Comparison of ENCODE assay signal across 30 cellular contexts in the genomic region with DNA sequence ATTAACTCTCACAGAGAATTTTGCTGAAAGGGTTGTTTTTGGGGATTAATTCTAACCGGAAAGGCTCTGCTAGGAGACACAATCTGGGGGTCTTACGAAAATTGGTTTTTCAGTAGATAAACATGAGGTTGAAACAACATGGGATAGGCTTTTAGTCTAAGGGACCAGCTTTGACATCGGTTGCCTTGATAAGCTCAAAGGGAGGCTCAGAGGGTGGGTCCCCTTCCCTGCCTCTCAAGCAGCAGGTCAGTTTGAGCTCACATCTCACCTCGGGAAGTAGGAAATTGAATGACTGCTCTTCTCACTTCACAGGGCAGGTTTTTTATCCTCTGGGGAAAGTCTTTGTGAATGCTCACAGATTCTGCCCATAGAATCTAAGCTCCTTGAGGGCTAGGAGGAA.
"Had no signal": no experiment of that assay in that cellular context is flagged by ENCODE, and none has a peak within 500 bp of the region (broad histone marks: within the 10 kb centered on the region; RNA-seq: fewer than 3 reads in every experiment).

No MANE protein-coding gene starts in this region.

- H3K4me3 ChIP-seq: ascending aorta, breast epithelium, cardiac muscle cell, esophagus squamous epithelium, gastroesophageal sphincter, heart right ventricle had no signal

- H3K27me3 ChIP-seq: ascending aorta, breast epithelium, cardiac muscle cell, esophagus squamous epithelium, gastroesophageal sphincter had no signal

- H3K4me3 Mint-ChIP-seq: activated CD4-positive, alpha-beta memory T cell treated with anti-CD3 and anti-CD28 coated beads for 36 hours; activated CD4-positive, alpha-beta T cell treated with anti-CD3 and anti-CD28 coated beads for 36 hours; activated CD4-positive, alpha-beta T cell treated with anti-CD3 and anti-CD28 coated beads, Interleukin-2, amount 10 ng/mL, durations not matched to agents 24 days and 14 days; activated naive CD4-positive, alpha-beta T cell treated with anti-CD3 and anti-CD28 coated beads, Interleukin-2, amount 10 ng/mL, durations not matched to agents 7 days and 5 days; activated naive CD8-positive, alpha-beta T cell treated with anti-CD3 and anti-CD28 coated beads, Interleukin-2, amount 10 ng/mL, durations not matched to agents 7 days and 5 days; activated T-cell treated with anti-CD3 and anti-CD28 coated beads, Interleukin-2, amount 50 U/mL, for 24 hours; activated T-cell treated with anti-CD3 and anti-CD28 coated beads, Interleukin-2, amount 50 U/mL, for 72 hours; brain; effector memory CD8-positive, alpha-beta T cell had no signal

- H3K27ac Mint-ChIP-seq: activated CD4-positive, alpha-beta memory T cell treated with anti-CD3 and anti-CD28 coated beads for 36 hours; activated CD4-positive, alpha-beta T cell treated with anti-CD3 and anti-CD28 coated beads for 36 hours; activated CD4-positive, alpha-beta T cell treated with anti-CD3 and anti-CD28 coated beads, Interleukin-2, amount 10 ng/mL, durations not matched to agents 24 days and 14 days; activated naive CD4-positive, alpha-beta T cell treated with anti-CD3 and anti-CD28 coated beads, Interleukin-2, amount 10 ng/mL, durations not matched to agents 7 days and 5 days; activated naive CD4-positive, alpha-beta T cell treated with anti-CD3 and anti-CD28 coated beads, Interleukin-2, amount 50 U/mL, for 72 hours; activated naive CD8-positive, alpha-beta T cell treated with anti-CD3 and anti-CD28 coated beads, Interleukin-2, amount 10 ng/mL, durations not matched to agents 7 days and 5 days; activated T-cell treated with anti-CD3 and anti-CD28 coated beads, Interleukin-2, amount 50 U/mL, for 24 hours; activated T-cell treated with anti-CD3 and anti-CD28 coated beads, Interleukin-2, amount 50 U/mL, for 72 hours; effector memory CD8-positive, alpha-beta T cell had no signal

- DNase-seq: activated CD4-positive, alpha-beta memory T cell treated with anti-CD3 and anti-CD28 coated beads for 36 hours; activated CD4-positive, alpha-beta T cell treated with anti-CD3 and anti-CD28 coated beads for 36 hours; activated CD4-positive, alpha-beta T cell treated with anti-CD3 and anti-CD28 coated beads, Interleukin-2, amount 10 ng/mL, durations not matched to agents 24 days and 14 days; activated CD4-positive, CD25-positive, alpha-beta regulatory T cell; activated CD4-positive, CD25-positive, alpha-beta regulatory T cell treated with anti-CD3 and anti-CD28 coated beads, Interleukin-2, amount 50 U/mL, for 72 hours; activated CD8-positive, alpha-beta memory T cell treated with anti-CD3 and anti-CD28 coated beads, Interleukin-2, amount 50 U/mL, for 48 hours; activated gamma-delta T cell; activated naive CD4-positive, alpha-beta T cell; activated naive CD4-positive, alpha-beta T cell treated with anti-CD3 and anti-CD28 coated beads, Interleukin-2, amount 10 ng/mL, durations not matched to agents 7 days and 5 days; activated naive CD8-positive, alpha-beta T cell treated with anti-CD3 and anti-CD28 coated beads, Interleukin-2, amount 10 ng/mL, durations not matched to agents 7 days and 5 days; activated T-cell treated with anti-CD3 and anti-CD28 coated beads for 4 hours; activated T-cell treated with anti-CD3 and anti-CD28 coated beads, Interleukin-2, amount 50 U/mL, for 24 hours; activated T-cell treated with anti-CD3 and anti-CD28 coated beads, Interleukin-2, amount 50 U/mL, for 72 hours; central memory CD4-positive, alpha-beta T cell; cerebellar nuclear complex; cortex of kidney; dermis blood vessel endothelial cell; effector CD4-positive, alpha-beta T cell; effector memory CD8-positive, alpha-beta T cell; erythroblast; esophagus squamous epithelium; foreskin melanocyte; heart right ventricle; T-helper 2 cell had no signal

- H3K4me1 Mint-ChIP-seq: activated CD4-positive, alpha-beta T cell treated with anti-CD3 and anti-CD28 coated beads for 36 hours; activated CD4-positive, alpha-beta T cell treated with anti-CD3 and anti-CD28 coated beads, Interleukin-2, amount 10 ng/mL, durations not matched to agents 24 days and 14 days; activated naive CD4-positive, alpha-beta T cell treated with anti-CD3 and anti-CD28 coated beads, Interleukin-2, amount 10 ng/mL, durations not matched to agents 7 days and 5 days; activated naive CD8-positive, alpha-beta T cell treated with anti-CD3 and anti-CD28 coated beads, Interleukin-2, amount 10 ng/mL, durations not matched to agents 7 days and 5 days had no signal

- H3K36me3 Mint-ChIP-seq: activated CD4-positive, alpha-beta memory T cell treated with anti-CD3 and anti-CD28 coated beads for 36 hours; activated naive CD4-positive, alpha-beta T cell treated with anti-CD3 and anti-CD28 coated beads, Interleukin-2, amount 10 ng/mL, durations not matched to agents 7 days and 5 days; activated naive CD4-positive, alpha-beta T cell treated with anti-CD3 and anti-CD28 coated beads, Interleukin-2, amount 50 U/mL, for 72 hours; activated naive CD8-positive, alpha-beta T cell treated with anti-CD3 and anti-CD28 coated beads, Interleukin-2, amount 10 ng/mL, durations not matched to agents 7 days and 5 days; brain had no signal

- H3K27ac ChIP-seq: ascending aorta, breast epithelium, cardiac muscle cell, esophagus squamous epithelium, gastroesophageal sphincter, heart right ventricle had no signal

- H3K4me1 ChIP-seq: ascending aorta, breast epithelium, esophagus squamous epithelium, gastroesophageal sphincter, heart right ventricle had no signal

- H3K27me3 Mint-ChIP-seq: activated CD4-positive, alpha-beta memory T cell treated with anti-CD3 and anti-CD28 coated beads for 36 hours; activated CD4-positive, alpha-beta T cell treated with anti-CD3 and anti-CD28 coated beads for 36 hours; activated CD4-positive, alpha-beta T cell treated with anti-CD3 and anti-CD28 coated beads, Interleukin-2, amount 10 ng/mL, durations not matched to agents 24 days and 14 days; activated naive CD4-positive, alpha-beta T cell treated with anti-CD3 and anti-CD28 coated beads, Interleukin-2, amount 10 ng/mL, durations not matched to agents 7 days and 5 days; activated naive CD8-positive, alpha-beta T cell treated with anti-CD3 and anti-CD28 coated beads, Interleukin-2, amount 10 ng/mL, durations not matched to agents 7 days and 5 days; activated T-cell treated with anti-CD3 and anti-CD28 coated beads, Interleukin-2, amount 50 U/mL, for 24 hours had no signal

- ATAC-seq: activated CD4-positive, alpha-beta T cell treated with anti-CD3 and anti-CD28 coated beads for 36 hours; activated naive CD4-positive, alpha-beta T cell treated with anti-CD3 and anti-CD28 coated beads, Interleukin-2, amount 50 U/mL, for 72 hours; activated T-cell treated with anti-CD3 and anti-CD28 coated beads, Interleukin-2, amount 50 U/mL, for 72 hours; effector memory CD8-positive, alpha-beta T cell; gastroesophageal sphincter; heart right ventricle had no signal

- H3K9me3 ChIP-seq: ascending aorta, breast epithelium, esophagus squamous epithelium, gastroesophageal sphincter, heart right ventricle had no signal

- H3K9me3 Mint-ChIP-seq: activated CD4-positive, alpha-beta memory T cell treated with anti-CD3 and anti-CD28 coated beads for 36 hours; activated CD4-positive, alpha-beta T cell treated with anti-CD3 and anti-CD28 coated beads, Interleukin-2, amount 10 ng/mL, durations not matched to agents 24 days and 14 days; activated naive CD4-positive, alpha-beta T cell treated with anti-CD3 and anti-CD28 coated beads, Interleukin-2, amount 10 ng/mL, durations not matched to agents 7 days and 5 days; activated naive CD8-positive, alpha-beta T cell treated with anti-CD3 and anti-CD28 coated beads, Interleukin-2, amount 10 ng/mL, durations not matched to agents 7 days and 5 days; activated T-cell treated with anti-CD3 and anti-CD28 coated beads, Interleukin-2, amount 50 U/mL, for 24 hours; activated T-cell treated with anti-CD3 and anti-CD28 coated beads, Interleukin-2, amount 50 U/mL, for 72 hours had no signal

- H3K36me3 ChIP-seq: ascending aorta, breast epithelium, cardiac muscle cell, esophagus squamous epithelium, gastroesophageal sphincter, heart right ventricle had no signal
